1 cellular context compared by ENCODE assay signal in the genomic region with DNA sequence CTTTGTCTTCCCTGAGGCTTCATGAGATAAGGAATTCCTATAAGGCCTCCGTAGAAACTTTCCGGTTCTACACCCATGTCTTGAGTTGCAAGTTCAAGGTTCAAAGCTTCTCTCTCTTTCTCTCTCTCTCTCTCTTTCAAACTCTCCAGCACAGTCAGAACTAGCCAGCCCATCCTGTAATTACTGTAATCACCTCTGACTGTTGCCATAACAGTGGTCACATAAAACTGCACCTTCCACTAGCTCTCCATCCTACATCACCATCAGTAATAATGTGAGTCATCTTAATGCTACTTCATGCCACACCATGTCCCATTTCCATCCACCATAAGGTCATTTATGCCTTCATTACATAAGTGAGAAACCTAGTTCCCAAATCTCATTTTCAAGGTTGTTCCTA.
TF ChIP-seq lines count a peak whose summit lies in the region.

No MANE protein-coding gene starts in this region.

TF ChIP-seq in K562, 482 proteins besides CTCF, POLR2A, EP300 and RAD21 (continued from another document):
- TF ChIP-seq, protein P1, sequence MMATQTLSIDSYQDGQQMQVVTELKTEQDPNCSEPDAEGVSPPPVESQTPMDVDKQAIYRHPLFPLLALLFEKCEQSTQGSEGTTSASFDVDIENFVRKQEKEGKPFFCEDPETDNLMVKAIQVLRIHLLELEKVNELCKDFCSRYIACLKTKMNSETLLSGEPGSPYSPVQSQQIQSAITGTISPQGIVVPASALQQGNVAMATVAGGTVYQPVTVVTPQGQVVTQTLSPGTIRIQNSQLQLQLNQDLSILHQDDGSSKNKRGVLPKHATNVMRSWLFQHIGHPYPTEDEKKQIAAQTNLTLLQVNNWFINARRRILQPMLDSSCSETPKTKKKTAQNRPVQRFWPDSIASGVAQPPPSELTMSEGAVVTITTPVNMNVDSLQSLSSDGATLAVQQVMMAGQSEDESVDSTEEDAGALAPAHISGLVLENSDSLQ (IDR thresholded peaks at IDR 0.05) = no peak
TF ChIP-seq in K562: peak in this region for 1.
